Comparison of ENCODE assay signal across 1 cellular context in the genomic region with DNA sequence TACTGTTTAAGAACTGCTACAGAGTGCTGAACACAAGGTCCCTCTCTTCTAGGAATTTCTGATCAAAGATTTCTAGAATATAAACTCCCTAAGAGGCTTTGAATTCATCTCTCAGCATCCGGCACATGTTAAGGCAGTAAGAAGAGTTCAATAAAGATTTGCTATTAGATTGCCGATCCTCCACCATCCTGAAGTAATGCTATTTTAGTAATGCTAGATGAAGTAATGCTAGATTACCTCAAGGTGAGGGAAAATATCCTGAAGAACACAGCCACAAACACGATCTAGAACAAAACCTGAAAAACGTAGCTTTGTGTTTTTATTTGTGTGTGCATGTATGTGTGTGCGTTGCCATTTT.
A peak's percentile ranks its signal among the peaks of the same experiment; 100 is the strongest.
TF ChIP-seq lines count a peak whose summit lies in the region.

No MANE protein-coding gene starts in this region.

TF ChIP-seq in HepG2, 621 proteins besides CTCF, POLR2A, EP300 and RAD21:
- TF ChIP-seq NAIF1 (CRISPR knock-in tag; IDR thresholded peaks at IDR 0.05; ENCODE audit: borderline replicate concordance) (0 out of 2 replicates have a peak, but pooled peaks have one; percentile 5), ZNF24 (IDR thresholded peaks at IDR 0.05) (0 out of 2 replicates have a peak, but pooled peaks have one; percentile 20), ZNF879 (CRISPR knock-in tag; IDR thresholded peaks at IDR 0.05) (no peak)
